ENCODE assay signal across 15 cellular contexts in genomic region chr7:38187794-38188472, GRCh38.
DNase-seq lines count a peak whose midpoint lies in the region; ATAC-seq lines count a peak whose summit lies in the region.
"Had no signal": no experiment of that assay in that cellular context is flagged by ENCODE, and none has a peak within 500 bp of the region (broad histone marks: within the 10 kb centered on the region; RNA-seq: fewer than 3 reads in every experiment).

No MANE protein-coding gene starts in this region.

- H3K27ac Mint-ChIP-seq in activated T-cell treated with anti-CD3 and anti-CD28 coated beads, Interleukin-2, amount 50 U/mL, for 24 hours, result no peak overlapping the region
- no peak overlapping the region for H3K27ac Mint-ChIP-seq in activated naive CD4-positive, alpha-beta T cell treated with anti-CD3 and anti-CD28 coated beads, Interleukin-2, amount 10 ng/mL, durations not matched to agents 7 days and 5 days

- no peaks in the 10 kb centered on the region for H3K27me3 ChIP-seq in HAP-1 (ENCODE audit: low read depth)
- H3K27me3 ChIP-seq: uterus had no signal

- H3K9me3 ChIP-seq in HAP-1, result no peaks in the 10 kb centered on the region

- CTCF ChIA-PET in activated naive CD4-positive, alpha-beta T cell treated with anti-CD3 and anti-CD28 coated beads, Interleukin-2, amount 10 ng/mL, durations not matched to agents 7 days and 5 days (lab: Charles Lee), result interaction anchor here (1.3 kb wide), 1 partner anchor 182 kb away, joined by 3 read pairs; no protein-coding TSS in a partner anchor

- no peaks in the 10 kb centered on the region for H3K36me3 ChIP-seq in HAP-1 (replicated peaks)
- H3K36me3 ChIP-seq: uterus had no signal

- no peaks in the 10 kb centered on the region for H3K27me3 Mint-ChIP-seq in activated T-cell treated with anti-CD3 and anti-CD28 coated beads, Interleukin-2, amount 50 U/mL, for 24 hours
- H3K27me3 Mint-ChIP-seq in activated naive CD4-positive, alpha-beta T cell treated with anti-CD3 and anti-CD28 coated beads, Interleukin-2, amount 10 ng/mL, durations not matched to agents 7 days and 5 days, result no peaks in the 10 kb centered on the region

- in situ Hi-C loops in HAP-1 (cut with MboI; ENCODE audit: low sequenced_read_pairs), result no loop called here

- H3K4me1 ChIP-seq in HAP-1, result peaks cover 3% of the 10 kb centered on the region; the same call in 1 of the 2 replicates
- H3K4me1 ChIP-seq: parathyroid adenoma had no signal

- H3K36me3 Mint-ChIP-seq in activated T-cell treated with anti-CD3 and anti-CD28 coated beads, Interleukin-2, amount 50 U/mL, for 24 hours (ENCODE audit: low read depth), result peaks cover 14% of the 10 kb centered on the region
- H3K36me3 Mint-ChIP-seq in activated naive CD4-positive, alpha-beta T cell treated with anti-CD3 and anti-CD28 coated beads, Interleukin-2, amount 10 ng/mL, durations not matched to agents 7 days and 5 days, result peaks cover 14% of the 10 kb centered on the region

- ATAC-seq in GM18519 (IDR thresholded peaks at IDR 0.05; ENCODE audit: low FRiP score, unreplicated experiment), result peak; percentile 90
- peak; percentile 95 for ATAC-seq in GM21619 (IDR thresholded peaks at IDR 0.05; ENCODE audit: unreplicated experiment)
- peak; percentile 97 for ATAC-seq in HG03108 (IDR thresholded peaks at IDR 0.05; ENCODE audit: unreplicated experiment)
- no peak for ATAC-seq in GM21390 (IDR thresholded peaks at IDR 0.05; ENCODE audit: unreplicated experiment)

- no peaks in the 10 kb centered on the region for H3K9me3 Mint-ChIP-seq in activated T-cell treated with anti-CD3 and anti-CD28 coated beads, Interleukin-2, amount 50 U/mL, for 24 hours
- H3K9me3 Mint-ChIP-seq in activated naive CD4-positive, alpha-beta T cell treated with anti-CD3 and anti-CD28 coated beads, Interleukin-2, amount 10 ng/mL, durations not matched to agents 7 days and 5 days, result peaks cover 4% of the 10 kb centered on the region

- H3K4me3 ChIP-seq in HAP-1, result no peak overlapping the region
- H3K4me3 ChIP-seq: uterus had no signal

- H3K4me1 Mint-ChIP-seq in activated T-cell treated with anti-CD3 and anti-CD28 coated beads, Interleukin-2, amount 50 U/mL, for 24 hours (ENCODE audit: low read depth), result peaks cover 52% of the 10 kb centered on the region
- peaks cover 10% of the 10 kb centered on the region for H3K4me1 Mint-ChIP-seq in activated naive CD4-positive, alpha-beta T cell treated with anti-CD3 and anti-CD28 coated beads, Interleukin-2, amount 10 ng/mL, durations not matched to agents 7 days and 5 days

- peak; percentile 27 for DNase-seq in left kidney (ENCODE audit: low read depth, low spot score)
- no peak for DNase-seq in activated T-cell treated with anti-CD3 and anti-CD28 coated beads, Interleukin-2, amount 50 U/mL, for 24 hours
- no peak for DNase-seq in HAP-1 (ENCODE audit: low spot score in 2 of 2)
- no peak for DNase-seq in activated naive CD4-positive, alpha-beta T cell treated with anti-CD3 and anti-CD28 coated beads, Interleukin-2, amount 10 ng/mL, durations not matched to agents 7 days and 5 days
- DNase-seq: aorta, erythroblast, Karpas-422, NCI-H2227 treated with DMSO at 0.1 percent for 48 hours, SK-N-SH, uterus had no signal

- no peak overlapping the region for H3K4me3 Mint-ChIP-seq in activated T-cell treated with anti-CD3 and anti-CD28 coated beads, Interleukin-2, amount 50 U/mL, for 24 hours
- H3K4me3 Mint-ChIP-seq in activated naive CD4-positive, alpha-beta T cell treated with anti-CD3 and anti-CD28 coated beads, Interleukin-2, amount 10 ng/mL, durations not matched to agents 7 days and 5 days, result no peak overlapping the region
